In genomic region chr15:39625451-39625850, GRCh38 we compare ENCODE assay signal across 1 cellular context.
TF ChIP-seq lines count a peak whose summit lies in the region.

No MANE protein-coding gene starts in this region.

TF ChIP-seq in IMR-90, 13 proteins besides CTCF, POLR2A, EP300 and RAD21:
- TF ChIP-seq, protein P1, sequence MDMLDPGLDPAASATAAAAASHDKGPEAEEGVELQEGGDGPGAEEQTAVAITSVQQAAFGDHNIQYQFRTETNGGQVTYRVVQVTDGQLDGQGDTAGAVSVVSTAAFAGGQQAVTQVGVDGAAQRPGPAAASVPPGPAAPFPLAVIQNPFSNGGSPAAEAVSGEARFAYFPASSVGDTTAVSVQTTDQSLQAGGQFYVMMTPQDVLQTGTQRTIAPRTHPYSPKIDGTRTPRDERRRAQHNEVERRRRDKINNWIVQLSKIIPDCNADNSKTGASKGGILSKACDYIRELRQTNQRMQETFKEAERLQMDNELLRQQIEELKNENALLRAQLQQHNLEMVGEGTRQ (IDR thresholded peaks at IDR 0.05; ENCODE audit: low read depth, low read length), result no peak
- TF ChIP-seq MAFK (IDR thresholded peaks at IDR 0.05; ENCODE audit: low read depth, low read length), result no peak
- no peak for TF ChIP-seq CEBPB (IDR thresholded peaks at IDR 0.05; ENCODE audit: low read depth, low read length)
- TF ChIP-seq RFX5 (IDR thresholded peaks at IDR 0.05; ENCODE audit: low read depth, low read length), result no peak
- no peak for TF ChIP-seq BHLHE40 (IDR thresholded peaks at IDR 0.05; ENCODE audit: low read depth, low read length)
- TF ChIP-seq ELK1 (IDR thresholded peaks at IDR 0.05; ENCODE audit: borderline replicate concordance, low read depth, low read length), result no peak
- TF ChIP-seq FOS (IDR thresholded peaks at IDR 0.05; ENCODE audit: low read depth, low read length), result no peak
- TF ChIP-seq MAZ (IDR thresholded peaks at IDR 0.05; ENCODE audit: borderline replicate concordance, low read depth, low read length), result no peak
- TF ChIP-seq CHD1 (IDR thresholded peaks at IDR 0.05; ENCODE audit: low read depth, low read length), result no peak
- no peak for TF ChIP-seq MXI1 (IDR thresholded peaks at IDR 0.05; ENCODE audit: borderline replicate concordance, low read depth, low read length)
